ENCODE assay signal across 17 cellular contexts in genomic region chr7:135928136-135928535, GRCh38. TPM values are rescaled to one million over a fixed set of nuclear protein-coding genes. Genes with fewer than 3 reads are reported as not detected.
DNase-seq lines count a peak whose midpoint lies in the region; ATAC-seq, FAIRE-seq and TF ChIP-seq lines count a peak whose summit lies in the region.
"Had no signal": no experiment of that assay in that cellular context is flagged by ENCODE, and none has a peak within 500 bp of the region (broad histone marks: within the 10 kb centered on the region; RNA-seq: fewer than 3 reads in every experiment).

No MANE protein-coding gene starts in this region.

- no peak overlapping the region for H2BK15ac ChIP-seq in neuronal stem cell (ENCODE audit: low read length)

- no peaks in the 10 kb centered on the region for H3K27me3 Mint-ChIP-seq in activated CD8-positive, alpha-beta T cell treated with anti-CD3 and anti-CD28 coated beads for 36 hours
- H3K27me3 Mint-ChIP-seq in activated CD8-positive, alpha-beta T cell treated with anti-CD3 and anti-CD28 coated beads, Interleukin-2, amount 10 ng/mL, durations not matched to agents 7 days and 5 days (ENCODE audit: low read depth), result no peaks in the 10 kb centered on the region
- H3K27me3 Mint-ChIP-seq in Caco-2 (ENCODE audit: insufficient read depth, unreplicated experiment), result no peaks in the 10 kb centered on the region
- H3K27me3 Mint-ChIP-seq in nephron (ENCODE audit: low read depth), result no peaks in the 10 kb centered on the region

- CTCF ChIA-PET in activated CD8-positive, alpha-beta T cell treated with anti-CD3 and anti-CD28 coated beads for 36 hours (lab: Charles Lee), result interaction anchor here (0.9 kb wide), 1 partner anchor 299 kb away, joined by 3 read pairs; no protein-coding TSS in a partner anchor
- CTCF ChIA-PET in activated CD8-positive, alpha-beta T cell treated with anti-CD3 and anti-CD28 coated beads, Interleukin-2, amount 10 ng/mL, durations not matched to agents 7 days and 5 days (lab: Charles Lee), result no interaction called here
- CTCF ChIA-PET in Caco-2 (lab: Charles Lee) (no interaction called here), K562 (lab: Yijun Ruan, JAX; ENCODE audit: low intra/inter-chr PET ratio) (no interaction called here)

- H3K9ac ChIP-seq in K562 (ENCODE audit: insufficient read depth in 1 of 2, low read depth in 2 of 2, low read length in 2 of 2), result no peak overlapping the region
- H3K9ac ChIP-seq in neuronal stem cell (ENCODE audit: low read depth, low read length, poor library complexity), result no peak overlapping the region
- H3K9ac ChIP-seq in GM23248, result no peak overlapping the region

- H3K4me1 Mint-ChIP-seq in activated CD8-positive, alpha-beta T cell treated with anti-CD3 and anti-CD28 coated beads for 36 hours (ENCODE audit: low read depth), result peaks cover 10% of the 10 kb centered on the region
- H3K4me1 Mint-ChIP-seq in activated CD8-positive, alpha-beta T cell treated with anti-CD3 and anti-CD28 coated beads, Interleukin-2, amount 10 ng/mL, durations not matched to agents 7 days and 5 days (ENCODE audit: low read depth), result peaks cover 1% of the 10 kb centered on the region
- peaks cover 30% of the 10 kb centered on the region for H3K4me1 Mint-ChIP-seq in Caco-2 (ENCODE audit: low read depth, unreplicated experiment)
- peaks cover 34% of the 10 kb centered on the region for H3K4me1 Mint-ChIP-seq in nephron

- H4K8ac ChIP-seq in neuronal stem cell (ENCODE audit: low read depth, low read length), result no peak overlapping the region

- ATAC-seq in activated CD8-positive, alpha-beta T cell treated with anti-CD3 and anti-CD28 coated beads for 36 hours, result no peak
- no peak for ATAC-seq in activated CD8-positive, alpha-beta T cell treated with anti-CD3 and anti-CD28 coated beads, Interleukin-2, amount 10 ng/mL, durations not matched to agents 7 days and 5 days
- ATAC-seq in K562, result no peak
- ATAC-seq: CD8-positive, alpha-beta T cell; HCT116 had no signal

- no peak for FAIRE-seq in K562 (lab: Jason Lieb, UNC)
- FAIRE-seq: GM19239, H54 had no signal

- H2AFZ ChIP-seq in K562 (ENCODE audit: low read depth, low read length) (no peak overlapping the region), neuronal stem cell (ENCODE audit: low read length) (no peak overlapping the region), GM23248 (no peak overlapping the region)

- H3K4me1 ChIP-seq in Caco-2 (peaks cover 43% of the 10 kb centered on the region), K562 (replicated peaks in 1 of 2; ENCODE audit: control insufficient read depth in 2 of 2, insufficient read depth in 2 of 2, low read length in 2 of 2) (peaks cover 14 to 49% of the 10 kb centered on the region in 2 experiments), neuronal stem cell (ENCODE audit: control insufficient read depth in 2 of 2, insufficient read depth in 1 of 2, low read depth in 1 of 2, low read length in 2 of 2) (peaks cover 0 to 5% of the 10 kb centered on the region in 2 donors), GM23248 (ENCODE audit: insufficient read depth) (peaks cover 37% of the 10 kb centered on the region)

- in situ Hi-C loops in K562 (cut with MboI) (no loop called here), GM23248 (cut with MboI) (no loop called here)

- no peak overlapping the region for H4K91ac ChIP-seq in neuronal stem cell (ENCODE audit: low read depth, low read length, poor library complexity)

- TF ChIP-seq POLR2A in K562 (conservative IDR thresholded peaks at IDR 0.05), result no peak

- intact Hi-C loops in activated CD8-positive, alpha-beta T cell treated with anti-CD3 and anti-CD28 coated beads for 36 hours (cut with micrococcal nuclease), result no loop called here
- intact Hi-C loops in Caco-2 (cut with micrococcal nuclease; ENCODE audit: unreplicated experiment) (loop anchor here (2.0 kb wide), 2 partner anchors 23 to 73 kb away; no protein-coding TSS in a partner anchor), K562 (cut with micrococcal nuclease) (loop anchor here (5.0 to 10.0 kb wide), 2 partner anchors 47 to 101 kb away; partner anchors contain the start of gene MTPN)

- no peak overlapping the region for H2BK12ac ChIP-seq in neuronal stem cell (ENCODE audit: low read length)

- H3K4me3 Mint-ChIP-seq in activated CD8-positive, alpha-beta T cell treated with anti-CD3 and anti-CD28 coated beads for 36 hours, result no peak overlapping the region
- no peak overlapping the region for H3K4me3 Mint-ChIP-seq in activated CD8-positive, alpha-beta T cell treated with anti-CD3 and anti-CD28 coated beads, Interleukin-2, amount 10 ng/mL, durations not matched to agents 7 days and 5 days
- no peak overlapping the region for H3K4me3 Mint-ChIP-seq in Caco-2 (ENCODE audit: unreplicated experiment)
- H3K4me3 Mint-ChIP-seq in nephron, result no peak overlapping the region
- H3K4me3 Mint-ChIP-seq: CD14-positive monocyte; CD8-positive, alpha-beta T cell had no signal

- no peak overlapping the region for H3K23ac ChIP-seq in neuronal stem cell (ENCODE audit: low read depth, low read length, poor library complexity)

- no peak overlapping the region for H2BK5ac ChIP-seq in neuronal stem cell (ENCODE audit: low read length)

- POLR2A ChIA-PET in activated CD8-positive, alpha-beta T cell treated with anti-CD3 and anti-CD28 coated beads for 36 hours (lab: Charles Lee), result no interaction called here
- POLR2A ChIA-PET in activated CD8-positive, alpha-beta T cell treated with anti-CD3 and anti-CD28 coated beads, Interleukin-2, amount 10 ng/mL, durations not matched to agents 7 days and 5 days (lab: Charles Lee), result no interaction called here
- POLR2A ChIA-PET in Caco-2 (lab: Charles Lee), result no interaction called here
- POLR2A ChIA-PET in K562 (lab: Yijun Ruan, JAX), result interaction anchor here (1.0 to 7.1 kb wide), 2 partner anchors 13 to 46 kb away, joined by 4 to 45 read pairs; no protein-coding TSS in a partner anchor

- H3K27ac ChIP-seq in K562 (ENCODE audit: extremely low read depth, low read depth, low read length), result no peak overlapping the region
- H3K27ac ChIP-seq in neuronal stem cell (replicated peaks; ENCODE audit: low read length), result no peak overlapping the region
- H3K27ac ChIP-seq in GM23248, result no peak overlapping the region
- H3K27ac ChIP-seq: 22Rv1, HL-60 had no signal

- BruUV-seq in Caco-2 (replicated peaks; lab: Mats Ljungman, UMichigan) (no TSS peak), K562 (replicated peaks; lab: Mats Ljungman, UMichigan) (no TSS peak)

- no peak overlapping the region for H3K4ac ChIP-seq in neuronal stem cell (ENCODE audit: low read length)

- H3K36me3 Mint-ChIP-seq in activated CD8-positive, alpha-beta T cell treated with anti-CD3 and anti-CD28 coated beads for 36 hours (ENCODE audit: low read depth), result peaks cover 20% of the 10 kb centered on the region
- H3K36me3 Mint-ChIP-seq in activated CD8-positive, alpha-beta T cell treated with anti-CD3 and anti-CD28 coated beads, Interleukin-2, amount 10 ng/mL, durations not matched to agents 7 days and 5 days (ENCODE audit: low read depth), result peaks cover 32% of the 10 kb centered on the region
- H3K36me3 Mint-ChIP-seq in Caco-2 (ENCODE audit: insufficient read depth, unreplicated experiment) (peaks cover 40% of the 10 kb centered on the region), nephron (ENCODE audit: low read depth) (peaks cover 22% of the 10 kb centered on the region)

- H3K79me2 ChIP-seq in K562 (ENCODE audit: control insufficient read depth, insufficient read depth, low read length), result peaks cover 44% of the 10 kb centered on the region
- peaks cover 79% of the 10 kb centered on the region for H3K79me2 ChIP-seq in GM23248 (ENCODE audit: insufficient read depth)

- H3K4me3 ChIP-seq in Caco-2 (ENCODE audit: low read depth, low read length) (no peak overlapping the region), K562 (no peak overlapping the region), neuronal stem cell (ENCODE audit: low read length in 2 of 2) (no peak overlapping the region), GM23248 (no peak overlapping the region)

- H4K20me1 ChIP-seq in K562 (replicated peaks; ENCODE audit: control insufficient read depth, insufficient read depth, low read length) (peaks cover 14% of the 10 kb centered on the region; the same call in 1 of the 2 replicates), GM23248 (ENCODE audit: insufficient read depth) (no peaks in the 10 kb centered on the region)

- TF ChIP-seq CTCF in activated CD8-positive, alpha-beta T cell treated with anti-CD3 and anti-CD28 coated beads for 36 hours (IDR thresholded peaks at IDR 0.05), result no peak
- no peak for TF ChIP-seq CTCF in Caco-2 (IDR thresholded peaks at IDR 0.05; ENCODE audit: insufficient read depth in 1 of 2, low read depth in 1 of 2, low read length in 1 of 2, severe bottlenecking in 1 of 2, unreplicated experiment in 1 of 2)
- TF ChIP-seq CTCF in K562 (IDR thresholded peaks at IDR 0.05 in 2 of 3, conservative IDR thresholded peaks at IDR 0.05 in 1 of 3; ENCODE audit: insufficient read depth in 2 of 3, low read depth in 1 of 3, low read length in 3 of 3), result no peak
- no peak for TF ChIP-seq CTCF in nephron (IDR thresholded peaks at IDR 0.05; ENCODE audit: unreplicated experiment in 3 of 3)

- DNase-seq in activated CD8-positive, alpha-beta T cell treated with anti-CD3 and anti-CD28 coated beads for 36 hours, result no peak
- no peak for DNase-seq in activated CD8-positive, alpha-beta T cell treated with anti-CD3 and anti-CD28 coated beads, Interleukin-2, amount 10 ng/mL, durations not matched to agents 7 days and 5 days
- no peak for DNase-seq in Caco-2
- no peak for DNase-seq in K562 (ENCODE audit: extremely low read depth in 1 of 4, low spot score in 3 of 4)
- no peak for DNase-seq in iPS-NIHi7 (ENCODE audit: extremely low spot score)
- DNase-seq in neuronal stem cell (ENCODE audit: low spot score), result no peak
- no peak for DNase-seq in GM23248
- DNase-seq: CD8-positive, alpha-beta T cell; DMS53; GF-D8 had no signal

- H3K14ac ChIP-seq in neuronal stem cell (ENCODE audit: low read length), result no peak overlapping the region

- H3K4me2 ChIP-seq in K562 (ENCODE audit: insufficient read depth, low read length), result no peak overlapping the region
- H3K4me2 ChIP-seq in neuronal stem cell (ENCODE audit: insufficient read depth, low read length, poor library complexity, severe bottlenecking), result no peak overlapping the region
- H3K4me2 ChIP-seq in GM23248 (ENCODE audit: unreplicated experiment), result no peak overlapping the region

- peak overlapping the region; percentile 34 for H3K27ac Mint-ChIP-seq in activated CD8-positive, alpha-beta T cell treated with anti-CD3 and anti-CD28 coated beads for 36 hours
- no peak overlapping the region for H3K27ac Mint-ChIP-seq in activated CD8-positive, alpha-beta T cell treated with anti-CD3 and anti-CD28 coated beads, Interleukin-2, amount 10 ng/mL, durations not matched to agents 7 days and 5 days
- H3K27ac Mint-ChIP-seq in Caco-2 (ENCODE audit: unreplicated experiment) (peak overlapping the region; percentile 53), nephron (peak overlapping the region; percentile 75 to 95 (median 92))
- H3K27ac Mint-ChIP-seq: CD14-positive monocyte; CD8-positive, alpha-beta T cell had no signal

- H3K9me3 ChIP-seq in Caco-2 (no peaks in the 10 kb centered on the region), K562 (replicated peaks; ENCODE audit: control insufficient read depth, insufficient read depth, low read depth, low read length) (no peaks in the 10 kb centered on the region), neuronal stem cell (replicated peaks in 1 of 2; ENCODE audit: control insufficient read depth in 2 of 2, insufficient read depth in 1 of 2, low read depth in 1 of 2, low read length in 2 of 2) (no peaks in the 10 kb centered on the region), GM23248 (ENCODE audit: low read depth) (no peaks in the 10 kb centered on the region)

- H3K79me1 ChIP-seq in neuronal stem cell (ENCODE audit: low read depth, low read length), result no peaks in the 10 kb centered on the region

- H3K9me3 Mint-ChIP-seq in activated CD8-positive, alpha-beta T cell treated with anti-CD3 and anti-CD28 coated beads for 36 hours, result no peaks in the 10 kb centered on the region
- no peaks in the 10 kb centered on the region for H3K9me3 Mint-ChIP-seq in activated CD8-positive, alpha-beta T cell treated with anti-CD3 and anti-CD28 coated beads, Interleukin-2, amount 10 ng/mL, durations not matched to agents 7 days and 5 days (ENCODE audit: insufficient read depth)
- H3K9me3 Mint-ChIP-seq in Caco-2 (ENCODE audit: unreplicated experiment), result no peaks in the 10 kb centered on the region
- H3K9me3 Mint-ChIP-seq in nephron, result no peaks in the 10 kb centered on the region
- H3K9me3 Mint-ChIP-seq: CD8-positive, alpha-beta T cell had no signal

- H3K18ac ChIP-seq in neuronal stem cell (ENCODE audit: low read length), result no peak overlapping the region

- TF ChIP-seq EP300 in K562 (IDR thresholded peaks at IDR 0.05; ENCODE audit: low read length), result no peak

- H3K36me3 ChIP-seq in Caco-2 (ENCODE audit: control insufficient read depth, insufficient read depth, low read length) (peaks cover 1% of the 10 kb centered on the region; the same call in 1 of the 2 replicates), K562 (ENCODE audit: control insufficient read depth, insufficient read depth, low read length) (peaks cover 44% of the 10 kb centered on the region), neuronal stem cell (replicated peaks in 1 of 2; ENCODE audit: control insufficient read depth in 2 of 2, insufficient read depth in 2 of 2, low read length in 2 of 2) (peaks cover 0 to 29% of the 10 kb centered on the region in 2 donors), GM23248 (ENCODE audit: low read depth) (0 out of 2 replicates have a peak, but pooled peaks cover 20% of the 10 kb centered on the region)

- no peak for TF ChIP-seq RAD21 in K562 (CRISPR knock-in tag; conservative IDR thresholded peaks at IDR 0.05 in 1 of 2, IDR thresholded peaks at IDR 0.05 in 1 of 2)

- H3K27me3 ChIP-seq in Caco-2 (replicated peaks; ENCODE audit: control insufficient read depth, insufficient read depth, low read length), result no peaks in the 10 kb centered on the region
- H3K27me3 ChIP-seq in K562 (ENCODE audit: control insufficient read depth in 2 of 2, insufficient read depth in 2 of 2, low read length in 2 of 2), result no peaks in the 10 kb centered on the region
- no peaks in the 10 kb centered on the region for H3K27me3 ChIP-seq in neuronal stem cell (ENCODE audit: control insufficient read depth in 3 of 3, insufficient read depth in 3 of 3, low read depth in 1 of 3, low read length in 3 of 3)
- no peaks in the 10 kb centered on the region for H3K27me3 ChIP-seq in GM23248 (replicated peaks; ENCODE audit: insufficient read depth)

- no peaks in the 10 kb centered on the region for H3K9me2 ChIP-seq in GM23248 (ENCODE audit: insufficient read depth)

- H3F3A ChIP-seq in GM23248 (ENCODE audit: insufficient read depth), result peaks cover 35% of the 10 kb centered on the region

- no peak overlapping the region for H2AK5ac ChIP-seq in neuronal stem cell (ENCODE audit: low read depth, low read length)

- H3K9me1 ChIP-seq in K562 (ENCODE audit: control insufficient read depth, insufficient read depth, low read length), result no peaks in the 10 kb centered on the region

- no peak overlapping the region for H2BK120ac ChIP-seq in neuronal stem cell (ENCODE audit: low read depth, low read length)

RNA-seq across cellular contexts. Expression of gene MTPN, which starts 49.0 kb away (rescaled TPM):
- 100 to 1,000 TPM; 108 to 115 TPM for total RNA-seq in activated CD8-positive, alpha-beta T cell treated with anti-CD3 and anti-CD28 coated beads for 36 hours
- 100 to 1,000 TPM; 138 to 142 TPM for total RNA-seq in activated CD8-positive, alpha-beta T cell treated with anti-CD3 and anti-CD28 coated beads, Interleukin-2, amount 10 ng/mL, durations not matched to agents 7 days and 5 days
- total RNA-seq in Caco-2 (2022) (136 and 138 TPM in 2 replicates), K562 (2014; rRNA removed) (94.4 and 128 TPM in 2 replicates), K562 (2014; rRNA removed; fragmentation: Illumina TruSeq; extraction: Trizol) (156 and 189 TPM in 2 replicates), K562 (2015; rRNA removed; fragmentation: Illumina TruSeq; extraction: Trizol) (154 and 159 TPM in 2 replicates), K562 (2021) (236 and 261 TPM in 2 replicates)
- total RNA-seq in K562 (2011; cell fraction: chromatin; rRNA removed; ENCODE audit: low replicate concordance), result 24.4 and 41.1 TPM in 2 replicates
- total RNA-seq in K562 (2011; cell fraction: nucleolus; rRNA removed), result 26.7 and 34.1 TPM in 2 replicates
- 43.8 and 76.6 TPM in 2 replicates for total RNA-seq in K562 (2011; cell fraction: nucleoplasm; rRNA removed)
- polyA plus RNA-seq in K562 (2011; rRNA removed) (189 and 191 TPM in 2 replicates), K562 (2014; fragmentation: Illumina TruSeq; extraction: Trizol) (224 and 243 TPM in 2 replicates), K562 (2014; fragmentation: Nextera tagmentation; extraction: Ambion mirVana) (10 to 100 TPM; 68.5 to 68.6 TPM), K562 (2014; rRNA removed) (133 and 148 TPM in 2 replicates), GM23248 (2016; fragmentation: Nextera tagmentation; extraction: Ambion mirVana) (130 and 133 TPM in 2 replicates)
- polyA plus RNA-seq in K562 (2011; cell fraction: cytosol; rRNA removed), result 69.3 and 142 TPM in 2 replicates
- polyA plus RNA-seq in K562 (2011; cell fraction: nucleus; rRNA removed), result 61.0 and 67.9 TPM in 2 replicates
- 190 and 199 TPM in 2 replicates for polyA plus RNA-seq in K562 (2012)
- polyA minus RNA-seq in K562 (2011; rRNA and poly(A)+ RNA removed), result 247 and 299 TPM in 2 replicates
- polyA minus RNA-seq in K562 (2011; cell fraction: cytosol; rRNA and poly(A)+ RNA removed), result 168 and 172 TPM in 2 replicates
- polyA minus RNA-seq in K562 (2011; cell fraction: nucleus; rRNA and poly(A)+ RNA removed), result 70.3 and 88.3 TPM in 2 replicates
- polyA plus RNA-seq in neuronal stem cell (2013, experiment 1 of 2), result 128 TPM
- 133 TPM for polyA plus RNA-seq in neuronal stem cell (2013, experiment 2 of 2)
- 145 and 159 TPM in 2 replicates for total RNA-seq in GM23248 (2014; rRNA removed; shearing (Covaris generic))
